8 cellular contexts compared by ENCODE assay signal in the genomic region with DNA sequence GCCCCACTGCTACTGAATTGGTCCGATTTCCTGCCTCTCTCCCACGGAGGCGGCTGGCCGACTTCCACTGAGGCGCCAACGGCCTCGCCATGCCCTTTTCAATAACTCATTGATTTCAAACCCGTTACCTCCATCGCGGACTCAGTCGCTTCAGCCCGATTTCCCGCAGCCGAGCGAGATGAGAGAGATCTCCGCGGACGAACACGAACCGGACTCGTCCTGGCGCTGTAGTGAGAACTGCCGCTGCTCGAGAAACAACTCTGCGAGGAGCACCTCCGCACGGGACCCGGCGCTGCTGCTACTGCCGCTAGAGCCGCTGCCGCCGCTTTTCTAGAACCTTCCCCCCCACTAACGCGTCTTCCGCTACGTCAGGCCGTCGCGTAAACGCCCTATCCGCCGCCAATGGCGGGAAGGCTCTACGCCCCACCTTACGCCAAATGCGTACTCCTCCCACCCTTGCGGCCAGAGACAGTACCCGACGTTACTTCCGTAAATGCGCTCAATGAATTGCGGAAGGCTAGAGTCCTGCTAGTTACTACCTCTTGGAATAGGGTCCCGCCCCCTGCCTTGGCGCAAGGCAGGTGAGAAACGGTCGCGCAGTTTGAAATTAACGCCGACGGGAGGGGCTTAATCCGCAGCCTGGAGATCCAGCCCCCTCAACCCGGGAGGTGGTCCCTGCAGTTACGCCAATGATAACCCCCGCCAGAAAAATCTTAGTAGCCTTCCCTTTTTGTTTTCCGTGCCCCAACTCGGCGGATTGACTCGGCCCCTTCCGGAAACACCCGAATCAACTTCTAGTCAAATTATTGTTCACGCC. TPM values are rescaled to one million over a fixed set of nuclear protein-coding genes. Genes with fewer than 3 reads are reported as not detected.
DNase-seq lines count a peak whose midpoint lies in the region; ATAC-seq lines count a peak whose summit lies in the region.

Gene HNRNPA2B1, minus strand, starts transcription at position 303 of the 817 bp plus-strand sequence. Its CDS starts 169 bp downstream, at position 134.

- DNase-seq in C1 segment of cervical spinal cord (lab: John Stamatoyannopoulos, UW) (peak; percentile 74 to 98 (median 96)), NCI-H774 (lab: John Stamatoyannopoulos, UW) (peak; percentile 98), left lobe of liver (ENCODE audit: low spot score) (peak; percentile 98)
- DNase-seq in activated CD4-positive, alpha-beta T cell treated with anti-CD3 and anti-CD28 coated beads, Interleukin-2, amount 50 U/mL, for 4 hours = peak; percentile 94 to 96
- DNase-seq in stimulated activated CD4-positive, alpha-beta T cell treated with anti-CD3 and anti-CD28 coated beads, Interleukin-2, amount 100 ng/mL, for 4 hours (ENCODE audit: low read depth) = peak; percentile 96

- H3K27ac Mint-ChIP-seq in dendritic cell treated with granulocyte-macrophage colony-stimulating factor and Interleukin-4, amounts not matched to agents 40 ng/mL and 50 ng/mL, for 4 days = peak within 1 kb of the TSS; percentile 100

- intact Hi-C loops in dendritic cell treated with granulocyte-macrophage colony-stimulating factor and Interleukin-4, amounts not matched to agents 40 ng/mL and 50 ng/mL, for 4 days (cut with micrococcal nuclease) = loop anchor here (2.0 to 5.0 kb wide), 4 partner anchors 92 to 303 kb away; partner anchors contain the start of gene SNX10

- ATAC-seq in GM19395 (IDR thresholded peaks at IDR 0.05; ENCODE audit: unreplicated experiment) (peak; percentile 59), HG03565 (IDR thresholded peaks at IDR 0.05; ENCODE audit: unreplicated experiment) (peak; percentile 67), left lobe of liver (peak; percentile 73)

- no peaks in the 10 kb centered on the region for H3K9me3 Mint-ChIP-seq in dendritic cell treated with granulocyte-macrophage colony-stimulating factor and Interleukin-4, amounts not matched to agents 40 ng/mL and 50 ng/mL, for 4 days

- H3K4me3 Mint-ChIP-seq in dendritic cell treated with granulocyte-macrophage colony-stimulating factor and Interleukin-4, amounts not matched to agents 40 ng/mL and 50 ng/mL, for 4 days = peak within 1 kb of the TSS; percentile 99

- H3K27me3 Mint-ChIP-seq in dendritic cell treated with granulocyte-macrophage colony-stimulating factor and Interleukin-4, amounts not matched to agents 40 ng/mL and 50 ng/mL, for 4 days = no peaks in the 10 kb centered on the region

- H3K36me3 Mint-ChIP-seq in dendritic cell treated with granulocyte-macrophage colony-stimulating factor and Interleukin-4, amounts not matched to agents 40 ng/mL and 50 ng/mL, for 4 days (ENCODE audit: low read depth) = peaks cover 72% of the 10 kb centered on the region

- peaks cover 42% of the 10 kb centered on the region for H3K4me1 Mint-ChIP-seq in dendritic cell treated with granulocyte-macrophage colony-stimulating factor and Interleukin-4, amounts not matched to agents 40 ng/mL and 50 ng/mL, for 4 days (ENCODE audit: low read depth)

RNA-seq across cellular contexts. Expression of gene HNRNPA2B1, which starts in this region (rescaled TPM):
- 161 TPM for total RNA-seq in left lobe of liver

Comparison
In these comparisons a context has a peak if more than half of its experiments do, and no peak if none do; other contexts are left out.
1. Peak in every context shown above with its lines: DNase-seq and ATAC-seq.